ENCODE assay signal across 9 cellular contexts in the genomic region with DNA sequence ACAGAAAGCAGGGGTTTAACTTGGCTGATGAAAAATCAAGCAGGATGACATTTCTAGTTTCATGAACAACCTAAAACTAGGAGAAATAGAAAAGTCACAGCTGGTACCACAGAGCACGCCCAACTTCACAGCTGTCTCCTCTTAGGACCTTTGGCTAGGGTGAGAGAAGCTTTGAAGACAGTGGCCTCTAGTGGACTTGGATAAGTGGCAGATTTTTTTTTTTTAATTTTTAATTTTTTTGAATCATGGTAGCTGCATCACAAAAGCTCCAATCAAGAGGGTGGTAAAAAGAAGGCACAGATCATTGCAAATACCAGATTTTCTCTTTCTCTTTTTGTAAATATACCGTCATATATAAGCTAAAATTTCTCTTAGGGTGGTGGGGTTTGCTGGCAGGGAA. TPM values are rescaled to one million over a fixed set of nuclear protein-coding genes. Genes with fewer than 3 reads are reported as not detected.
DNase-seq lines count a peak whose midpoint lies in the region; ATAC-seq, FAIRE-seq and TF ChIP-seq lines count a peak whose summit lies in the region.
"Had no signal": no experiment of that assay in that cellular context is flagged by ENCODE, and none has a peak within 500 bp of the region (broad histone marks: within the 10 kb centered on the region; RNA-seq: fewer than 3 reads in every experiment).

No MANE protein-coding gene starts in this region.

- peak; percentile 23 to 25 for TF ChIP-seq CTCF in Caco-2 (IDR thresholded peaks at IDR 0.05; ENCODE audit: insufficient read depth in 1 of 2, low read depth in 1 of 2, low read length in 1 of 2, severe bottlenecking in 1 of 2, unreplicated experiment in 1 of 2)
- TF ChIP-seq CTCF in IMR-90 (conservative IDR thresholded peaks at IDR 0.05; ENCODE audit: low read depth, low read length): peak; percentile 45
- TF ChIP-seq CTCF in astrocyte (IDR thresholded peaks at IDR 0.05; ENCODE audit: insufficient read depth, low read depth, low read length): peak; percentile 21
- TF ChIP-seq CTCF in right lobe of liver (IDR thresholded peaks at IDR 0.05): peak; percentile 11 to 36 (median 32)
- no peak for TF ChIP-seq CTCF in kidney (IDR thresholded peaks at IDR 0.05; ENCODE audit: borderline replicate concordance, extremely low read depth, insufficient read depth)
- no peak for TF ChIP-seq CTCF in psoas muscle (IDR thresholded peaks at IDR 0.05)
- no peak for TF ChIP-seq CTCF in coronary artery (IDR thresholded peaks at IDR 0.05)

- H3K14ac ChIP-seq in IMR-90 (replicated peaks; ENCODE audit: low read depth, low read length): no peak overlapping the region

- H3K4me1 ChIP-seq in Caco-2: no peaks in the 10 kb centered on the region
- no peaks in the 10 kb centered on the region for H3K4me1 ChIP-seq in IMR-90 (ENCODE audit: control insufficient read depth, insufficient read depth, low read length)
- H3K4me1 ChIP-seq in astrocyte (ENCODE audit: insufficient read depth, low read length): no peaks in the 10 kb centered on the region
- no peaks in the 10 kb centered on the region for H3K4me1 ChIP-seq in right lobe of liver
- H3K4me1 ChIP-seq in kidney (ENCODE audit: control insufficient read depth in 1 of 2, insufficient read depth in 1 of 2, low read depth in 1 of 2, low read length in 2 of 2): no peaks in the 10 kb centered on the region
- H3K4me1 ChIP-seq in psoas muscle: no peaks in the 10 kb centered on the region

- H3K27ac Mint-ChIP-seq in Caco-2 (ENCODE audit: unreplicated experiment) (no peak overlapping the region), astrocyte (ENCODE audit: unreplicated experiment) (no peak overlapping the region)

- H3K9me3 ChIP-seq in Caco-2: no peaks in the 10 kb centered on the region
- no peaks in the 10 kb centered on the region for H3K9me3 ChIP-seq in IMR-90 (ENCODE audit: control insufficient read depth, insufficient read depth, low read length)
- H3K9me3 ChIP-seq in astrocyte (ENCODE audit: insufficient read depth, low read depth, low read length): no peaks in the 10 kb centered on the region
- no peaks in the 10 kb centered on the region for H3K9me3 ChIP-seq in right lobe of liver
- no peaks in the 10 kb centered on the region for H3K9me3 ChIP-seq in kidney (ENCODE audit: control insufficient read depth in 1 of 2, low read length in 2 of 2)
- H3K9me3 ChIP-seq in psoas muscle: no peaks in the 10 kb centered on the region

- dilution Hi-C loops in IMR-90 (cut with HindIII; ENCODE audit: low sequenced_read_pairs, unreplicated experiment): no loop called here

- H2BK5ac ChIP-seq in IMR-90 (ENCODE audit: low read depth, low read length, poor library complexity, severe bottlenecking): no peak overlapping the region

- H2BK120ac ChIP-seq in IMR-90 (ENCODE audit: low read depth, low read length): no peak overlapping the region

- no peak overlapping the region for H3K9ac ChIP-seq in IMR-90 (ENCODE audit: low read depth, low read length)
- H3K9ac ChIP-seq in astrocyte (ENCODE audit: low read length): no peak overlapping the region
- no peak overlapping the region for H3K9ac ChIP-seq in kidney (ENCODE audit: low read length in 2 of 2)

- H4K20me1 ChIP-seq in IMR-90 (ENCODE audit: insufficient read depth, low read length) (no peaks in the 10 kb centered on the region), astrocyte (ENCODE audit: insufficient read depth, low read length) (no peaks in the 10 kb centered on the region)

- H4K5ac ChIP-seq in IMR-90 (ENCODE audit: low read depth, low read length): no peak overlapping the region

- ATAC-seq in IMR-90 (ENCODE audit: low read depth) (peak; percentile 68), right lobe of liver (peak in 1 of 4 donors; percentile 30), psoas muscle (no peak), GM19328 (IDR thresholded peaks at IDR 0.05; ENCODE audit: unreplicated experiment) (no peak)

- no peak overlapping the region for H4K91ac ChIP-seq in IMR-90 (ENCODE audit: insufficient read depth, low read depth, low read length)

- H3K36me3 Mint-ChIP-seq in Caco-2 (ENCODE audit: insufficient read depth, unreplicated experiment) (no peaks in the 10 kb centered on the region), astrocyte (ENCODE audit: low read depth, unreplicated experiment) (peaks cover 2% of the 10 kb centered on the region)

- H3K9me3 Mint-ChIP-seq in Caco-2 (ENCODE audit: unreplicated experiment) (no peaks in the 10 kb centered on the region), astrocyte (ENCODE audit: unreplicated experiment) (no peaks in the 10 kb centered on the region)

- H3K4ac ChIP-seq in IMR-90 (ENCODE audit: low read depth, low read length): no peak overlapping the region

- H2BK20ac ChIP-seq in IMR-90 (ENCODE audit: low read depth, low read length): no peak overlapping the region

- H3K27ac ChIP-seq in IMR-90 (ENCODE audit: insufficient read depth, low read length) (no peak overlapping the region), astrocyte (ENCODE audit: low read depth, low read length) (no peak overlapping the region), right lobe of liver (no peak overlapping the region), kidney (ENCODE audit: low read depth in 2 of 2, low read length in 2 of 2) (no peak overlapping the region), psoas muscle (no peak overlapping the region), coronary artery (no peak overlapping the region)

- peak; percentile 47; the same call in 1 of the 2 replicates for TF ChIP-seq RAD21 in IMR-90 (IDR thresholded peaks at IDR 0.05; ENCODE audit: low read length)

- H3K36me3 ChIP-seq in Caco-2 (ENCODE audit: control insufficient read depth, insufficient read depth, low read length) (no peaks in the 10 kb centered on the region), IMR-90 (ENCODE audit: control insufficient read depth, insufficient read depth, low read length) (no peaks in the 10 kb centered on the region), astrocyte (ENCODE audit: insufficient read depth, low read length) (peaks cover 2% of the 10 kb centered on the region), right lobe of liver (no peaks in the 10 kb centered on the region), kidney (ENCODE audit: control insufficient read depth in 1 of 2, insufficient read depth in 2 of 2, low read length in 2 of 2) (no peaks in the 10 kb centered on the region), psoas muscle (ENCODE audit: insufficient read depth in 1 of 2, low read depth in 1 of 2) (peaks cover 0 to 7% of the 10 kb centered on the region in 2 donors)

- H3K4me3 ChIP-seq in Caco-2 (ENCODE audit: low read depth, low read length) (no peak overlapping the region), IMR-90 (ENCODE audit: insufficient read depth, low read depth, low read length) (no peak overlapping the region), astrocyte (ENCODE audit: insufficient read depth, low read depth, low read length) (no peak overlapping the region), right lobe of liver (no peak overlapping the region), kidney (ENCODE audit: low read length in 2 of 2) (no peak overlapping the region), psoas muscle (no peak overlapping the region), coronary artery (no peak overlapping the region)

- no peak for DNase-seq in Caco-2
- DNase-seq in IMR-90: peak; percentile 24
- no peak for DNase-seq in astrocyte (ENCODE audit: low read depth)
- no peak for DNase-seq in right lobe of liver
- DNase-seq in kidney: no peak
- no peak for DNase-seq in psoas muscle
- no peak for DNase-seq in coronary artery (ENCODE audit: low spot score)

- TF ChIP-seq POLR2A in IMR-90 (IDR thresholded peaks at IDR 0.05; ENCODE audit: low read depth, low read length) (no peak), right lobe of liver (IDR thresholded peaks at IDR 0.05) (no peak)

- H3K27me3 Mint-ChIP-seq in Caco-2 (ENCODE audit: insufficient read depth, unreplicated experiment) (no peaks in the 10 kb centered on the region), astrocyte (ENCODE audit: low read depth, unreplicated experiment) (no peaks in the 10 kb centered on the region)

- BruUV-seq in Caco-2 (replicated peaks; lab: Mats Ljungman, UMichigan) (TSS peak; percentile 79), IMR-90 (replicated peaks; lab: Mats Ljungman, UMichigan) (no TSS peak)

- H3K27me3 ChIP-seq in Caco-2 (replicated peaks; ENCODE audit: control insufficient read depth, insufficient read depth, low read length) (no peaks in the 10 kb centered on the region), IMR-90 (ENCODE audit: control insufficient read depth, insufficient read depth, low read length) (no peaks in the 10 kb centered on the region), astrocyte (ENCODE audit: insufficient read depth, low read length) (no peaks in the 10 kb centered on the region), right lobe of liver (no peaks in the 10 kb centered on the region), psoas muscle (ENCODE audit: insufficient read depth in 3 of 3, low read length in 2 of 3) (peaks cover 0 to 6% (median 0%) of the 10 kb centered on the region in 3 donors)

- H2AFZ ChIP-seq in IMR-90 (replicated peaks; ENCODE audit: low read length, poor library complexity) (no peak overlapping the region), astrocyte (ENCODE audit: low read depth, low read length) (no peak overlapping the region)

- intact Hi-C loops in Caco-2 (cut with micrococcal nuclease; ENCODE audit: unreplicated experiment) (no loop called here), IMR-90 (cut with micrococcal nuclease) (loop anchor here (1.0 to 5.0 kb wide), 2 partner anchors 163 to 1143 kb away; no protein-coding TSS in a partner anchor), right lobe of liver (cut with DNase I) (loop anchor here in 1 of 2 donors (10.0 kb wide), 1 partner anchor 161 kb away; no protein-coding TSS in a partner anchor), kidney (cut with DNase I) (no loop called here), psoas muscle (cut with DNase I) (loop anchor here in 1 of 2 donors (10.0 kb wide), 1 partner anchor 161 kb away; no protein-coding TSS in a partner anchor)

- H3K4me3 Mint-ChIP-seq in Caco-2 (ENCODE audit: unreplicated experiment) (no peak overlapping the region), astrocyte (ENCODE audit: unreplicated experiment) (no peak overlapping the region)

- CTCF ChIA-PET in Caco-2 (lab: Charles Lee) (interaction anchor here (1.0 to 1.9 kb wide), 3 partner anchors 153 to 164 kb away, joined by 3 to 15 read pairs (median 10); no protein-coding TSS in a partner anchor), IMR-90 (lab: Yijun Ruan, JAX) (interaction anchor here (0.6 to 2.0 kb wide), 4 partner anchors 15 to 1110 kb away, joined by 3 to 10 read pairs (median 4); no protein-coding TSS in a partner anchor)

- in situ Hi-C loops in IMR-90 (cut with MboI; ENCODE audit: low sequenced_read_pairs): loop anchor here (25.0 kb wide), 1 partner anchor 1148 kb away; no protein-coding TSS in a partner anchor

- FAIRE-seq in astrocyte (lab: Jason Lieb, UNC) (no peak), kidney (lab: Jason Lieb, UNC) (no peak)

- H3K18ac ChIP-seq in IMR-90 (ENCODE audit: low read depth, low read length): no peak overlapping the region

- WGBS in IMR-90 (ENCODE audit: extremely low coverage in 2 of 2, insufficient read length in 1 of 2), 2 experiments: no CpG with 5 or more reads among the region's 2 CpGs
- 36% methylated on average over 2 of the region's 2 CpGs for WGBS in right lobe of liver (ENCODE audit: insufficient coverage, low coverage, low lambda C conversion rate, missing lambda C conversion rate)
- WGBS in psoas muscle, 3 donors: 52 to 75% (median 58%) methylated on average over 1 to 2 of the region's 2 CpGs

- no peaks in the 10 kb centered on the region for H3K4me1 Mint-ChIP-seq in Caco-2 (ENCODE audit: low read depth, unreplicated experiment)
- no peaks in the 10 kb centered on the region for H3K4me1 Mint-ChIP-seq in astrocyte (ENCODE audit: low read depth, unreplicated experiment)

- no peak overlapping the region for H3K56ac ChIP-seq in IMR-90 (ENCODE audit: extremely low read depth, insufficient read depth, low read length)

- H3K9me1 ChIP-seq in IMR-90 (ENCODE audit: insufficient read depth, low read length): no peaks in the 10 kb centered on the region

- H2AK9ac ChIP-seq in IMR-90 (replicated peaks; ENCODE audit: low read depth, low read length, poor library complexity): no peak overlapping the region

- H3K23ac ChIP-seq in IMR-90 (ENCODE audit: low read depth, low read length): no peak overlapping the region

- H4K8ac ChIP-seq in IMR-90 (ENCODE audit: low read depth in 2 of 2, low read length in 2 of 2): no peak overlapping the region

- H3K79me2 ChIP-seq in astrocyte (ENCODE audit: insufficient read depth, low read length): no peaks in the 10 kb centered on the region

- H3K4me2 ChIP-seq in IMR-90 (ENCODE audit: low read depth, low read length): no peak overlapping the region
- no peak overlapping the region for H3K4me2 ChIP-seq in astrocyte (ENCODE audit: low read length)

- POLR2A ChIA-PET in Caco-2 (lab: Charles Lee): no interaction called here
- POLR2A ChIA-PET in IMR-90 (lab: Charles Lee; ENCODE audit: unreplicated experiment): no interaction called here

- H2BK15ac ChIP-seq in IMR-90 (ENCODE audit: low read depth, low read length): no peak overlapping the region

- no peak overlapping the region for H2AK5ac ChIP-seq in IMR-90 (ENCODE audit: low read depth, low read length)

- H3K79me1 ChIP-seq in IMR-90 (ENCODE audit: low read depth in 1 of 2, low read length in 2 of 2): no peaks in the 10 kb centered on the region

RNA-seq across cellular contexts. Expression of gene MAP3K15, which starts 20.2 kb away (rescaled TPM):
- total RNA-seq in Caco-2 (2022): 1.3 and 1.5 TPM in 2 replicates
- total RNA-seq in IMR-90 (2012; rRNA removed): under 0.01 TPM in 2 replicates
- polyA plus RNA-seq in IMR-90 (2012; rRNA removed): 0.10 and 0.13 TPM in 2 replicates
- 0.13 and 0.18 TPM in 2 replicates for polyA plus RNA-seq in IMR-90 (2012; cell fraction: cytosol; rRNA removed)
- polyA plus RNA-seq in IMR-90 (2012; cell fraction: nucleus; rRNA removed; ENCODE audit: low replicate concordance): 0.03 and 0.21 TPM in 2 replicates
- total RNA-seq in astrocyte: 1.2 and 2.1 TPM in 2 replicates
- under 1 TPM in 1 of 6 experiments, not detected in 5; 0.09 TPM for total RNA-seq in right lobe of liver
- total RNA-seq in kidney: 3.7 TPM
- polyA plus RNA-seq in kidney (ENCODE audit: insufficient read depth, low read depth, low replicate concordance): 5.0 TPM
- total RNA-seq in psoas muscle: under 1 TPM in 1 of 4 donors, not detected in 3; 0.10 TPM
- polyA plus RNA-seq in psoas muscle: under 1 TPM; 0.08 to 0.30 (median 0.09) TPM
- total RNA-seq: glomerular endothelial cell had no signal

Comparison
In these comparisons a context has a peak if more than half of its experiments do, and no peak if none do; other contexts are left out.
1. CTCF ChIP-seq: peak in Caco-2 (2 of 2), IMR-90 (single experiment), astrocyte (single experiment) and right lobe of liver (4 of 4); none in kidney (single experiment), psoas muscle (single experiment) and coronary artery (single experiment).